8 cellular contexts compared by ENCODE assay signal in genomic region chr20:58888103-58888502, GRCh38. TPM values are rescaled to one million over a fixed set of nuclear protein-coding genes. Genes with fewer than 3 reads are reported as not detected.
DNase-seq lines count a peak whose midpoint lies in the region; ATAC-seq and TF ChIP-seq lines count a peak whose summit lies in the region.

No MANE protein-coding gene starts in this region.

- TSS peak; percentile 63 for BruUV-seq in OCI-LY7 (replicated peaks; lab: Mats Ljungman, UMichigan)

- H3K36me3 ChIP-seq in CD4-positive, alpha-beta memory T cell (ENCODE audit: insufficient read depth, low read length): no peaks in the 10 kb centered on the region
- H3K36me3 ChIP-seq in OCI-LY7 (ENCODE audit: insufficient read depth, low read length): no peaks in the 10 kb centered on the region; the same call in 1 of the 2 replicates
- H3K36me3 ChIP-seq in neutrophil: no peaks in the 10 kb centered on the region

- H3K27ac Mint-ChIP-seq in CD4-positive, alpha-beta memory T cell: peak overlapping the region; percentile 87 to 95 (median 90)

- peaks cover 0 to 10% of the 10 kb centered on the region in 2 donors for H3K36me3 Mint-ChIP-seq in CD4-positive, alpha-beta memory T cell

- ATAC-seq in GM18907 (IDR thresholded peaks at IDR 0.05; ENCODE audit: unreplicated experiment) (no peak), HG03469 (IDR thresholded peaks at IDR 0.05; ENCODE audit: unreplicated experiment) (no peak)

- H2AFZ ChIP-seq in OCI-LY7 (ENCODE audit: low read length): no peak overlapping the region

- CTCF ChIA-PET in CD4-positive, alpha-beta memory T cell (lab: Charles Lee; ENCODE audit: partially characterized antibody): no interaction called here
- CTCF ChIA-PET in OCI-LY7 (lab: Charles Lee; ENCODE audit: unreplicated experiment): no interaction called here

- H3K4me2 ChIP-seq in OCI-LY7 (ENCODE audit: low read length): peak overlapping the region; percentile 49

- DNase-seq in CD4-positive, alpha-beta memory T cell: no peak
- DNase-seq in OCI-LY7 (ENCODE audit: low spot score): no peak
- no peak for DNase-seq in epithelial cell of esophagus (ENCODE audit: low read depth)
- no peak for DNase-seq in HUDEP-2 (lab: John Stamatoyannopoulos, UW; ENCODE audit: unreplicated experiment in 76 of 76)
- no peak for DNase-seq in NCI-H82 treated with DMSO at 0.1 percent for 48 hours (lab: John Stamatoyannopoulos, UW; ENCODE audit: unreplicated experiment)

- peak overlapping the region; percentile 71 for H3K27ac ChIP-seq in CD4-positive, alpha-beta memory T cell (ENCODE audit: low read depth, low read length)
- H3K27ac ChIP-seq in OCI-LY7 (ENCODE audit: low read depth, low read length, poor library complexity, severe bottlenecking) (peak overlapping the region; percentile 35), neutrophil (no peak overlapping the region)

- TF ChIP-seq CTCF in OCI-LY7 (conservative IDR thresholded peaks at IDR 0.05; ENCODE audit: low read length): no peak
- no peak for TF ChIP-seq CTCF in epithelial cell of esophagus (IDR thresholded peaks at IDR 0.05; ENCODE audit: insufficient read depth, low read depth, low read length, missing control alignments)
- TF ChIP-seq CTCF in neutrophil (IDR thresholded peaks at IDR 0.05): no peak

- H3K4me1 ChIP-seq in CD4-positive, alpha-beta memory T cell (ENCODE audit: insufficient read depth, low read length): peaks cover 13% of the 10 kb centered on the region
- H3K4me1 ChIP-seq in OCI-LY7 (ENCODE audit: insufficient read depth, low read length, poor library complexity, severe bottlenecking) (peaks cover 39% of the 10 kb centered on the region), neutrophil (ENCODE audit: control insufficient read depth in 1 of 2, insufficient read depth in 1 of 2, low read depth in 1 of 2, low read length in 1 of 2) (peaks cover 7 to 11% of the 10 kb centered on the region in 2 experiments)

- peaks cover 31% of the 10 kb centered on the region for H3K79me2 ChIP-seq in OCI-LY7 (ENCODE audit: insufficient read depth, low read depth, low read length)

- H3K27me3 ChIP-seq in CD4-positive, alpha-beta memory T cell (ENCODE audit: insufficient read depth, low read length): no peaks in the 10 kb centered on the region
- H3K27me3 ChIP-seq in neutrophil: peaks cover 16% of the 10 kb centered on the region

- H3K9me2 ChIP-seq in OCI-LY7 (ENCODE audit: insufficient read depth, low read length): no peaks in the 10 kb centered on the region

- peaks cover under 1% of the 10 kb centered on the region; the same call in 1 of the 2 replicates for H4K20me1 ChIP-seq in OCI-LY7 (ENCODE audit: insufficient read depth, low read length)

- peak overlapping the region; percentile 12 to 64 for H3K4me3 ChIP-seq in CD4-positive, alpha-beta memory T cell (ENCODE audit: low read length in 2 of 2)
- H3K4me3 ChIP-seq in OCI-LY7 (ENCODE audit: low read depth, low read length, poor library complexity, severe bottlenecking) (peak overlapping the region; percentile 89), epithelial cell of esophagus (ENCODE audit: low read length) (peak overlapping the region; percentile 75), neutrophil (ENCODE audit: low read depth in 1 of 2, low read length in 1 of 2) (peak overlapping the region; percentile 63 to 75)

- no peaks in the 10 kb centered on the region for H3K27me3 Mint-ChIP-seq in CD4-positive, alpha-beta memory T cell

- H3K4me1 Mint-ChIP-seq in CD4-positive, alpha-beta memory T cell: peaks cover 4 to 19% (median 12%) of the 10 kb centered on the region in 4 donors

- peak overlapping the region; percentile 79 to 90 (median 85) for H3K4me3 Mint-ChIP-seq in CD4-positive, alpha-beta memory T cell

- no peaks in the 10 kb centered on the region for H3K9me3 ChIP-seq in CD4-positive, alpha-beta memory T cell (ENCODE audit: control insufficient read depth in 1 of 2, low read length in 2 of 2)
- H3K9me3 ChIP-seq in OCI-LY7 (ENCODE audit: low read length): peaks cover 8% of the 10 kb centered on the region; the same call in 1 of the 2 replicates
- no peaks in the 10 kb centered on the region for H3K9me3 ChIP-seq in neutrophil

- intact Hi-C loops in CD4-positive, alpha-beta memory T cell (cut with micrococcal nuclease): loop anchor here (1.0 kb wide), 1 partner anchor 93 kb away; the partner anchor contains the start of gene NELFCD
- intact Hi-C loops in OCI-LY7 (cut with micrococcal nuclease; ENCODE audit: unreplicated experiment): no loop called here

- peaks cover 0 to 2% (median 0%) of the 10 kb centered on the region in 8 donors for H3K9me3 Mint-ChIP-seq in CD4-positive, alpha-beta memory T cell

- POLR2A ChIA-PET in CD4-positive, alpha-beta memory T cell (lab: Charles Lee; ENCODE audit: partially characterized antibody): no interaction called here
- POLR2A ChIA-PET in OCI-LY7 (lab: Charles Lee): no interaction called here

RNA-seq across cellular contexts. Expression of gene GNAS, which starts 35.6 kb away (rescaled TPM):
- total RNA-seq in CD4-positive, alpha-beta memory T cell: 100 to 1,000 TPM; 641 to 645 TPM
- polyA plus RNA-seq in CD4-positive, alpha-beta memory T cell: 100 to 1,000 TPM in 1 of 2 donors, 10 to 100 TPM in 1; 70.1 to 184 TPM
- total RNA-seq in OCI-LY7 (2014; rRNA removed; shearing (Covaris generic)): 546 and 638 TPM in 2 replicates
- 913 and 950 TPM in 2 replicates for total RNA-seq in OCI-LY7 (2022)

RNA-seq across cellular contexts. Expression of gene GNAS-AS1, which starts 37.4 kb away (rescaled TPM):
- total RNA-seq in CD4-positive, alpha-beta memory T cell: 1 to 10 TPM in 1 of 2 experiments, under 1 TPM in 1; 0.94 to 1.1 TPM
- polyA plus RNA-seq in CD4-positive, alpha-beta memory T cell: not detected
- 6.5 and 7.7 TPM in 2 replicates for total RNA-seq in OCI-LY7 (2014; rRNA removed; shearing (Covaris generic))
- 11.6 and 11.7 TPM in 2 replicates for total RNA-seq in OCI-LY7 (2022)

Comparison
In these comparisons a context has a peak if more than half of its experiments do, and no peak if none do; other contexts are left out.
1. H3K4me3 ChIP-seq: peak in every context shown above with its lines; median percentile 89 in OCI-LY7; 75 in epithelial cell of esophagus; 69 in neutrophil; 38 in CD4-positive, alpha-beta memory T cell.